Comparison of ENCODE assay signal across 1 cellular context in the genomic region with DNA sequence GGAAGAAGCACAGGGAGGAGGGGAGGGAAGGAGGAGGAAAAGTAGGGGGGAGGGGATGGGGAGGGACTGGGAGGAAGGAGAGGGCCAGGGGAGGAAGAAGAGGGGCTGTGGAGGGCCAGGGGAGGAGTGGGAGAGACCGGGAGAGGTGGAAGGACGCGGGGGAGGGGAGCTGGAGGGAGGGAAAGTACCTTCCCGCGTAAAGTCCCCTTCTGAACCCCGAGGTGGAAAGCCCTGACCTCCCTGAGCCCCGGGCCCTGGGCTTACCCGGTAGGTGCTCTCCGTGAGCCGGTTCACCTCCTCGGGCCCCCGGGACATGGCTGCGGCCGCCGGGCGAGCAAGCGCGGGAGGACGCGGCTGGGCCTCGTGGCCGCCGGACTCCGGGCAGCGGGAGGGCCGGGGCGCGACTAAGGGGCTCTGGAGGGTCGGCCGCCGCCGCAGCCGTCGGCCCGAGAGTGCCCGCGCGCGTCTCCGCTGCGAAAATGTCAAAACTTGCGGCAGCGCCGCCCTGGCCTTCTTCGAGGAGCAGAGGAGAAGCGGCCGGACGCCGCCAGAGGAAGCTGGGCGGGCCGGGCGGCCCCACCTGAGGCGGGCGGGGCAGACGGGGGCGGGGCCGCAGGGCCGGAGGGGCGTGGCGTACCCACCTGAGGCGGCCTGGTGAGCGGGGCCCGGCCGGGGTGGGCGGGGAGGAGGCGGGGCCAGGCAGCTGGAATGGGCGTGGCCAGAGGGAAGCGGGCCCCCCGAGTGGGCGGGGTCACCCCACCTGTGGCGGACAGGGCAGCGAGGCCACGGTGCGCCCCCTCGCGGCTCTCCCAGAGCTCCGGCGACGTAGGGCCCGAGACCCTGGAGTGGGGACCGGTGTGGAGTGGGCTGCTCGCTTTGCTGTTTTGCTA.
TF ChIP-seq lines count a peak whose summit lies in the region.

A gene with protein sequence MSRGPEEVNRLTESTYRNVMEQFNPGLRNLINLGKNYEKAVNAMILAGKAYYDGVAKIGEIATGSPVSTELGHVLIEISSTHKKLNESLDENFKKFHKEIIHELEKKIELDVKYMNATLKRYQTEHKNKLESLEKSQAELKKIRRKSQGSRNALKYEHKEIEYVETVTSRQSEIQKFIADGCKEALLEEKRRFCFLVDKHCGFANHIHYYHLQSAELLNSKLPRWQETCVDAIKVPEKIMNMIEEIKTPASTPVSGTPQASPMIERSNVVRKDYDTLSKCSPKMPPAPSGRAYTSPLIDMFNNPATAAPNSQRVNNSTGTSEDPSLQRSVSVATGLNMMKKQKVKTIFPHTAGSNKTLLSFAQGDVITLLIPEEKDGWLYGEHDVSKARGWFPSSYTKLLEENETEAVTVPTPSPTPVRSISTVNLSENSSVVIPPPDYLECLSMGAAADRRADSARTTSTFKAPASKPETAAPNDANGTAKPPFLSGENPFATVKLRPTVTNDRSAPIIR (minus strand): TSS at position 553 of the 890 bp plus-strand sequence. CDS start 238 bp downstream, at position 315.

TF ChIP-seq in HepG2, 621 proteins besides CTCF, POLR2A, EP300 and RAD21 (continued from another document and continues in another):
- TF ChIP-seq, protein P1, sequence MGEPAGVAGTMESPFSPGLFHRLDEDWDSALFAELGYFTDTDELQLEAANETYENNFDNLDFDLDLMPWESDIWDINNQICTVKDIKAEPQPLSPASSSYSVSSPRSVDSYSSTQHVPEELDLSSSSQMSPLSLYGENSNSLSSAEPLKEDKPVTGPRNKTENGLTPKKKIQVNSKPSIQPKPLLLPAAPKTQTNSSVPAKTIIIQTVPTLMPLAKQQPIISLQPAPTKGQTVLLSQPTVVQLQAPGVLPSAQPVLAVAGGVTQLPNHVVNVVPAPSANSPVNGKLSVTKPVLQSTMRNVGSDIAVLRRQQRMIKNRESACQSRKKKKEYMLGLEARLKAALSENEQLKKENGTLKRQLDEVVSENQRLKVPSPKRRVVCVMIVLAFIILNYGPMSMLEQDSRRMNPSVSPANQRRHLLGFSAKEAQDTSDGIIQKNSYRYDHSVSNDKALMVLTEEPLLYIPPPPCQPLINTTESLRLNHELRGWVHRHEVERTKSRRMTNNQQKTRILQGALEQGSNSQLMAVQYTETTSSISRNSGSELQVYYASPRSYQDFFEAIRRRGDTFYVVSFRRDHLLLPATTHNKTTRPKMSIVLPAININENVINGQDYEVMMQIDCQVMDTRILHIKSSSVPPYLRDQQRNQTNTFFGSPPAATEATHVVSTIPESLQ (CRISPR knock-in tag; conservative IDR thresholded peaks at IDR 0.05): no peak
- no peak for TF ChIP-seq ZNF124 (CRISPR knock-in tag; IDR thresholded peaks at IDR 0.05)
- TF ChIP-seq ZNF552 (CRISPR knock-in tag; IDR thresholded peaks at IDR 0.05; ENCODE audit: borderline replicate concordance): 0 out of 2 replicates have a peak, but pooled peaks have one; percentile 45
- TF ChIP-seq, protein P2, sequence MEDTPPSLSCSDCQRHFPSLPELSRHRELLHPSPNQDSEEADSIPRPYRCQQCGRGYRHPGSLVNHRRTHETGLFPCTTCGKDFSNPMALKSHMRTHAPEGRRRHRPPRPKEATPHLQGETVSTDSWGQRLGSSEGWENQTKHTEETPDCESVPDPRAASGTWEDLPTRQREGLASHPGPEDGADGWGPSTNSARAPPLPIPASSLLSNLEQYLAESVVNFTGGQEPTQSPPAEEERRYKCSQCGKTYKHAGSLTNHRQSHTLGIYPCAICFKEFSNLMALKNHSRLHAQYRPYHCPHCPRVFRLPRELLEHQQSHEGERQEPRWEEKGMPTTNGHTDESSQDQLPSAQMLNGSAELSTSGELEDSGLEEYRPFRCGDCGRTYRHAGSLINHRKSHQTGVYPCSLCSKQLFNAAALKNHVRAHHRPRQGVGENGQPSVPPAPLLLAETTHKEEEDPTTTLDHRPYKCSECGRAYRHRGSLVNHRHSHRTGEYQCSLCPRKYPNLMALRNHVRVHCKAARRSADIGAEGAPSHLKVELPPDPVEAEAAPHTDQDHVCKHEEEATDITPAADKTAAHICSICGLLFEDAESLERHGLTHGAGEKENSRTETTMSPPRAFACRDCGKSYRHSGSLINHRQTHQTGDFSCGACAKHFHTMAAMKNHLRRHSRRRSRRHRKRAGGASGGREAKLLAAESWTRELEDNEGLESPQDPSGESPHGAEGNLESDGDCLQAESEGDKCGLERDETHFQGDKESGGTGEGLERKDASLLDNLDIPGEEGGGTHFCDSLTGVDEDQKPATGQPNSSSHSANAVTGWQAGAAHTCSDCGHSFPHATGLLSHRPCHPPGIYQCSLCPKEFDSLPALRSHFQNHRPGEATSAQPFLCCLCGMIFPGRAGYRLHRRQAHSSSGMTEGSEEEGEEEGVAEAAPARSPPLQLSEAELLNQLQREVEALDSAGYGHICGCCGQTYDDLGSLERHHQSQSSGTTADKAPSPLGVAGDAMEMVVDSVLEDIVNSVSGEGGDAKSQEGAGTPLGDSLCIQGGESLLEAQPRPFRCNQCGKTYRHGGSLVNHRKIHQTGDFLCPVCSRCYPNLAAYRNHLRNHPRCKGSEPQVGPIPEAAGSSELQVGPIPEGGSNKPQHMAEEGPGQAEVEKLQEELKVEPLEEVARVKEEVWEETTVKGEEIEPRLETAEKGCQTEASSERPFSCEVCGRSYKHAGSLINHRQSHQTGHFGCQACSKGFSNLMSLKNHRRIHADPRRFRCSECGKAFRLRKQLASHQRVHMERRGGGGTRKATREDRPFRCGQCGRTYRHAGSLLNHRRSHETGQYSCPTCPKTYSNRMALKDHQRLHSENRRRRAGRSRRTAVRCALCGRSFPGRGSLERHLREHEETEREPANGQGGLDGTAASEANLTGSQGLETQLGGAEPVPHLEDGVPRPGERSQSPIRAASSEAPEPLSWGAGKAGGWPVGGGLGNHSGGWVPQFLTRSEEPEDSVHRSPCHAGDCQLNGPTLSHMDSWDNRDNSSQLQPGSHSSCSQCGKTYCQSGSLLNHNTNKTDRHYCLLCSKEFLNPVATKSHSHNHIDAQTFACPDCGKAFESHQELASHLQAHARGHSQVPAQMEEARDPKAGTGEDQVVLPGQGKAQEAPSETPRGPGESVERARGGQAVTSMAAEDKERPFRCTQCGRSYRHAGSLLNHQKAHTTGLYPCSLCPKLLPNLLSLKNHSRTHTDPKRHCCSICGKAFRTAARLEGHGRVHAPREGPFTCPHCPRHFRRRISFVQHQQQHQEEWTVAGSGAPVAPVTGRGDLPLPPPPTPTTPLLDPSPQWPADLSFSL (CRISPR knock-in tag; IDR thresholded peaks at IDR 0.05): no peak
- TF ChIP-seq, protein P3, sequence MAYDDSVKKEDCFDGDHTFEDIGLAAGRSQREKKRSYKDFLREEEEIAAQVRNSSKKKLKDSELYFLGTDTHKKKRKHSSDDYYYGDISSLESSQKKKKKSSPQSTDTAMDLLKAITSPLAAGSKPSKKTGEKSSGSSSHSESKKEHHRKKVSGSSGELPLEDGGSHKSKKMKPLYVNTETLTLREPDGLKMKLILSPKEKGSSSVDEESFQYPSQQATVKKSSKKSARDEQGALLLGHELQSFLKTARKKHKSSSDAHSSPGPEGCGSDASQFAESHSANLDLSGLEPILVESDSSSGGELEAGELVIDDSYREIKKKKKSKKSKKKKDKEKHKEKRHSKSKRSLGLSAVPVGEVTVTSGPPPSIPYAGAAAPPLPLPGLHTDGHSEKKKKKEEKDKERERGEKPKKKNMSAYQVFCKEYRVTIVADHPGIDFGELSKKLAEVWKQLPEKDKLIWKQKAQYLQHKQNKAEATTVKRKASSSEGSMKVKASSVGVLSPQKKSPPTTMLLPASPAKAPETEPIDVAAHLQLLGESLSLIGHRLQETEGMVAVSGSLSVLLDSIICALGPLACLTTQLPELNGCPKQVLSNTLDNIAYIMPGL (CRISPR knock-in tag; IDR thresholded peaks at IDR 0.05; ENCODE audit: borderline replicate concordance in 1 of 2, low read depth in 1 of 2): peak; percentile 66 to 94
- TF ChIP-seq TARDBP (CRISPR knock-in tag; IDR thresholded peaks at IDR 0.05): peak; percentile 25; the same call in 1 of the 2 replicates
- peak; percentile 66; the same call in 1 of the 2 replicates for TF ChIP-seq SRY (CRISPR knock-in tag; IDR thresholded peaks at IDR 0.05)
- TF ChIP-seq ZNF564 (CRISPR knock-in tag; IDR thresholded peaks at IDR 0.05): peak; percentile 79; the same call in 1 of the 2 replicates
- TF ChIP-seq DMAP1 (CRISPR knock-in tag; IDR thresholded peaks at IDR 0.05): peak; percentile 16; the same call in 1 of the 2 replicates
- no peak for TF ChIP-seq CC2D1A (CRISPR knock-in tag; IDR thresholded peaks at IDR 0.05)
- no peak for TF ChIP-seq ZNF556 (CRISPR knock-in tag; IDR thresholded peaks at IDR 0.05; ENCODE audit: borderline replicate concordance)
- no peak for TF ChIP-seq CBX5 (CRISPR knock-in tag; IDR thresholded peaks at IDR 0.05; ENCODE audit: borderline replicate concordance)
- no peak for TF ChIP-seq YEATS2 (CRISPR knock-in tag; IDR thresholded peaks at IDR 0.05; ENCODE audit: borderline replicate concordance)
- TF ChIP-seq NR2F6 (IDR thresholded peaks at IDR 0.05): no peak
- TF ChIP-seq NR2F6 (CRISPR knock-in tag; IDR thresholded peaks at IDR 0.05): peak; percentile 48; the same call in 1 of the 2 replicates
- TF ChIP-seq, protein P4, sequence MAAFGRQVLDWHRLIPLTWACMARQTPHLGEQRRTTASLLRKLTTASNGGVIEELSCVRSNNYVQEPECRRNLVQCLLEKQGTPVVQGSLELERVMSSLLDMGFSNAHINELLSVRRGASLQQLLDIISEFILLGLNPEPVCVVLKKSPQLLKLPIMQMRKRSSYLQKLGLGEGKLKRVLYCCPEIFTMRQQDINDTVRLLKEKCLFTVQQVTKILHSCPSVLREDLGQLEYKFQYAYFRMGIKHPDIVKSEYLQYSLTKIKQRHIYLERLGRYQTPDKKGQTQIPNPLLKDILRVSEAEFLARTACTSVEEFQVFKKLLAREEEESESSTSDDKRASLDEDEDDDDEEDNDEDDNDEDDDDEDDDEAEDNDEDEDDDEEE (CRISPR knock-in tag; IDR thresholded peaks at IDR 0.05): 0 out of 2 replicates have a peak, but pooled peaks have one; percentile 33
- TF ChIP-seq SRSF4 (IDR thresholded peaks at IDR 0.05; ENCODE audit: low read depth, low read length, poor library complexity, severe bottlenecking): no peak
- TF ChIP-seq ZNF17 (CRISPR knock-in tag; IDR thresholded peaks at IDR 0.05): no peak
- TF ChIP-seq ZNF180 (CRISPR knock-in tag; IDR thresholded peaks at IDR 0.05; ENCODE audit: borderline replicate concordance, low read depth): no peak
- TF ChIP-seq, protein P5, sequence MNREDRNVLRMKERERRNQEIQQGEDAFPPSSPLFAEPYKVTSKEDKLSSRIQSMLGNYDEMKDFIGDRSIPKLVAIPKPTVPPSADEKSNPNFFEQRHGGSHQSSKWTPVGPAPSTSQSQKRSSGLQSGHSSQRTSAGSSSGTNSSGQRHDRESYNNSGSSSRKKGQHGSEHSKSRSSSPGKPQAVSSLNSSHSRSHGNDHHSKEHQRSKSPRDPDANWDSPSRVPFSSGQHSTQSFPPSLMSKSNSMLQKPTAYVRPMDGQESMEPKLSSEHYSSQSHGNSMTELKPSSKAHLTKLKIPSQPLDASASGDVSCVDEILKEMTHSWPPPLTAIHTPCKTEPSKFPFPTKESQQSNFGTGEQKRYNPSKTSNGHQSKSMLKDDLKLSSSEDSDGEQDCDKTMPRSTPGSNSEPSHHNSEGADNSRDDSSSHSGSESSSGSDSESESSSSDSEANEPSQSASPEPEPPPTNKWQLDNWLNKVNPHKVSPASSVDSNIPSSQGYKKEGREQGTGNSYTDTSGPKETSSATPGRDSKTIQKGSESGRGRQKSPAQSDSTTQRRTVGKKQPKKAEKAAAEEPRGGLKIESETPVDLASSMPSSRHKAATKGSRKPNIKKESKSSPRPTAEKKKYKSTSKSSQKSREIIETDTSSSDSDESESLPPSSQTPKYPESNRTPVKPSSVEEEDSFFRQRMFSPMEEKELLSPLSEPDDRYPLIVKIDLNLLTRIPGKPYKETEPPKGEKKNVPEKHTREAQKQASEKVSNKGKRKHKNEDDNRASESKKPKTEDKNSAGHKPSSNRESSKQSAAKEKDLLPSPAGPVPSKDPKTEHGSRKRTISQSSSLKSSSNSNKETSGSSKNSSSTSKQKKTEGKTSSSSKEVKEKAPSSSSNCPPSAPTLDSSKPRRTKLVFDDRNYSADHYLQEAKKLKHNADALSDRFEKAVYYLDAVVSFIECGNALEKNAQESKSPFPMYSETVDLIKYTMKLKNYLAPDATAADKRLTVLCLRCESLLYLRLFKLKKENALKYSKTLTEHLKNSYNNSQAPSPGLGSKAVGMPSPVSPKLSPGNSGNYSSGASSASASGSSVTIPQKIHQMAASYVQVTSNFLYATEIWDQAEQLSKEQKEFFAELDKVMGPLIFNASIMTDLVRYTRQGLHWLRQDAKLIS (CRISPR knock-in tag; IDR thresholded peaks at IDR 0.05): no peak
- no peak for TF ChIP-seq MBNL3 (CRISPR knock-in tag; conservative IDR thresholded peaks at IDR 0.05)
- no peak for TF ChIP-seq TRIM24 (CRISPR knock-in tag; IDR thresholded peaks at IDR 0.05)
- no peak for TF ChIP-seq KLF6 (CRISPR knock-in tag; IDR thresholded peaks at IDR 0.05)
- no peak for TF ChIP-seq ZMYM2 (CRISPR knock-in tag; IDR thresholded peaks at IDR 0.05)
- TF ChIP-seq, protein P6, sequence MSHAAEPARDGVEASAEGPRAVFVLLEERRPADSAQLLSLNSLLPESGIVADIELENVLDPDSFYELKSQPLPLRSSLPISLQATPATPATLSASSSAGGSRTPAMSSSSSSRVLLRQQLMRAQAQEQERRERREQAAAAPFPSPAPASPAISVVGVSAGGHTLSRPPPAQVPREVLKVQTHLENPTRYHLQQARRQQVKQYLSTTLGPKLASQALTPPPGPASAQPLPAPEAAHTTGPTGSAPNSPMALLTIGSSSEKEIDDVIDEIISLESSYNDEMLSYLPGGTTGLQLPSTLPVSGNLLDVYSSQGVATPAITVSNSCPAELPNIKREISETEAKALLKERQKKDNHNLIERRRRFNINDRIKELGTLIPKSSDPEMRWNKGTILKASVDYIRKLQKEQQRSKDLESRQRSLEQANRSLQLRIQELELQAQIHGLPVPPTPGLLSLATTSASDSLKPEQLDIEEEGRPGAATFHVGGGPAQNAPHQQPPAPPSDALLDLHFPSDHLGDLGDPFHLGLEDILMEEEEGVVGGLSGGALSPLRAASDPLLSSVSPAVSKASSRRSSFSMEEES (CRISPR knock-in tag; IDR thresholded peaks at IDR 0.05): no peak
- TF ChIP-seq HDAC2 (CRISPR knock-in tag; IDR thresholded peaks at IDR 0.05): no peak; the same call in 1 of the 2 replicates
- no peak for TF ChIP-seq HNRNPUL1 (IDR thresholded peaks at IDR 0.05; ENCODE audit: low read depth, low read length)
- no peak for TF ChIP-seq ZNF674 (CRISPR knock-in tag; IDR thresholded peaks at IDR 0.05; ENCODE audit: low read depth)
- no peak for TF ChIP-seq ZBTB3 (CRISPR knock-in tag; IDR thresholded peaks at IDR 0.05; ENCODE audit: borderline replicate concordance, low read depth)
- TF ChIP-seq, protein P7, sequence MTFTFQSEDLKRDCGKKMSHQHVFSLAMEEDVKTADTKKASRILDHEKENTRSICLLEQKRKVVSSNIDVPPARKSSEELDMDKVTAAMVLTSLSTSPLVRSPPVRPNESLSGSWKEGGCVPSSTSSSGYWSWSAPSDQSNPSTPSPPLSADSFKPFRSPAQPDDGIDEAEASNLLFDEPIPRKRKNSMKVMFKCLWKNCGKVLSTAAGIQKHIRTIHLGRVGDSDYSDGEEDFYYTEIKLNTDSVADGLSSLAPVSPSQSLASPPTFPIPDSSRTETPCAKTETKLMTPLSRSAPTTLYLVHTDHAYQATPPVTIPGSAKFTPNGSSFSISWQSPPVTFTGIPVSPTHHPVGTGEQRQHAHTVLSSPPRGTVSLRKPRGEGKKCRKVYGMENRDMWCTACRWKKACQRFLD (CRISPR knock-in tag; IDR thresholded peaks at IDR 0.05; ENCODE audit: borderline replicate concordance): no peak
- no peak for TF ChIP-seq CREB1 (IDR thresholded peaks at IDR 0.05)
- no peak for TF ChIP-seq CREB1 (CRISPR knock-in tag; IDR thresholded peaks at IDR 0.05)
- no peak for TF ChIP-seq HNRNPH1 (optimal IDR thresholded peaks at IDR 0.05; ENCODE audit: low read depth, low read length)
- peak; percentile 29; the same call in 1 of the 2 replicates for TF ChIP-seq RXRA (CRISPR knock-in tag; IDR thresholded peaks at IDR 0.05)
- no peak for TF ChIP-seq ZBTB38 (CRISPR knock-in tag; IDR thresholded peaks at IDR 0.05)
